In the genomic region with DNA sequence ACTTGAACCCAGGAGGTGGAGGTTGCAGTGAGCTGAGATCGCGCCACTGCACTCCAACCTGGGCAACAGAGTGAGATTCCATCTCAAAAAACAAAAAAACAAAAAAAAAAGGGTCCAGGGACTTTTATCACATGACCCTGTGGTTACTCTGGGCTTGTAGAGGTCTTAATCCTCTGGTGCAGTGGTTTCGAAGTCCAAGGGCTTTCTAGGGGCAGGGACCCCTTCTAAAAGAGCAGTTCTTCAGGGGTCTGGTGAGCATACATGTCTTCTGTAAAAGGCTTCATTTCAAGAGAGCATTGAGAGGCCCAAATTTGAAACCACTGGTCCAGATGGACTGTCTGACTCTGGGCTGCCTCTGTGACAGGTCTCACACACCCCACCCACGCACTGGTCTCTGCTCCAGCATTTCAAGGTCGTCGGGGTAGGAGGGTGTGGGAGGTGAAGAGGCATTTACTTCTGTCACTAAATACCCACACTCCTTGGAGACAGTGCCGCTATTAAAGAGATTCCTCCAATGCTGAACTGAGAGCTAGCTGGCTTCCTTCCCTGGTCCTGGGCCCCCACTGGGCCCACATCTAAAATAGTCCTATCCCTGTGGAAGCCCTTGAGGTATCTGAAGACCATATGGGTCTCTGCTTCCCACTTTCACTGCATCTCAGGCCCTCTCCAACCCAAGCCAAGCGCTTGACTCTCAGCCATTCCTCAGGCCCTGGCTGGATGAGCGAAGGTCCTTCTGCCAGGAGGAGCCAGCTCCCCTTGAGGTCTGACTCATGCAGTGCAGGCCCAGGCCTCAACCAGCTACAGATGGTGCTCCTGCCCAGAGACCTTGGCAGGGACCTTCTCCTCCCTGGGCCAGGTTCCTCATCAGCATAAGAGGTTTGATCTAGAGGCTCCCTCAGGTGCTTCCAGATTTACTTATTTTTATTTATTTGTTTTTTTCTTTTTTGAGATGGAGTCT, we compare ENCODE assay signal across 9 cellular contexts. TPM values are rescaled to one million over a fixed set of nuclear protein-coding genes. Genes with fewer than 3 reads are reported as not detected.
A peak's percentile ranks its signal among the peaks of the same experiment; 100 is the strongest.
DNase-seq lines count a peak whose midpoint lies in the region; ATAC-seq and TF ChIP-seq lines count a peak whose summit lies in the region.
"Had no signal": no experiment of that assay in that cellular context is flagged by ENCODE, and none has a peak within 500 bp of the region (broad histone marks: within the 10 kb centered on the region; RNA-seq: fewer than 3 reads in every experiment).

No MANE protein-coding gene starts in this region.

- TF ChIP-seq CTCF in WTC11 (IDR thresholded peaks at IDR 0.05) = no peak
- no peak for TF ChIP-seq CTCF in mucosa of descending colon (IDR thresholded peaks at IDR 0.05)
- no peak for TF ChIP-seq CTCF in suprapubic skin (IDR thresholded peaks at IDR 0.05)

- H3K27me3 ChIP-seq in suprapubic skin = no peaks in the 10 kb centered on the region

- H3K4me3 ChIP-seq in mucosa of descending colon = no peak overlapping the region
- no peak overlapping the region for H3K4me3 ChIP-seq in suprapubic skin

- WGBS in suprapubic skin = 80% methylated on average over 9 of the region's 9 CpGs

- H3K9me3 ChIP-seq in mucosa of descending colon (no peaks in the 10 kb centered on the region), suprapubic skin (no peaks in the 10 kb centered on the region)

- peaks cover 3% of the 10 kb centered on the region; the same call in 1 of the 2 replicates for H3K4me1 Mint-ChIP-seq in WTC11

- peaks cover 3% of the 10 kb centered on the region; the same call in 1 of the 2 replicates for H3K9me3 Mint-ChIP-seq in WTC11

- intact Hi-C loops in mucosa of descending colon (cut with DNase I, micrococcal nuclease) = no loop called here

- H3K27ac ChIP-seq in suprapubic skin = no peak overlapping the region

- TF ChIP-seq EP300 in suprapubic skin (IDR thresholded peaks at IDR 0.05) = no peak

- H3K4me3 Mint-ChIP-seq in WTC11 = no peak overlapping the region

- no peak overlapping the region for H3K27ac Mint-ChIP-seq in WTC11

- ATAC-seq in GM19351 (IDR thresholded peaks at IDR 0.05; ENCODE audit: unreplicated experiment) = peak; percentile 65
- ATAC-seq in WTC11 = peak; percentile 42
- no peak for ATAC-seq in mucosa of descending colon
- ATAC-seq in HG03196 (IDR thresholded peaks at IDR 0.05; ENCODE audit: unreplicated experiment) = no peak

- no peak for TF ChIP-seq POLR2A in suprapubic skin (IDR thresholded peaks at IDR 0.05)

- H3K36me3 ChIP-seq in mucosa of descending colon (ENCODE audit: low read depth) (no peaks in the 10 kb centered on the region), suprapubic skin (no peaks in the 10 kb centered on the region)

- POLR2A ChIA-PET in WTC11 (lab: Charles Lee) = no interaction called here

- peak; percentile 69 for DNase-seq in AG20443 (ENCODE audit: low spot score)
- DNase-seq in WTC11 (ENCODE audit: low spot score) = no peak
- DNase-seq in kidney tubule cell (ENCODE audit: low spot score) = peak; percentile 60
- no peak for DNase-seq in mucosa of descending colon
- no peak for DNase-seq in HK-2 (ENCODE audit: unreplicated experiment)
- DNase-seq in suprapubic skin (ENCODE audit: low spot score in 2 of 2) = no peak
- DNase-seq: activated gamma-delta T cell had no signal

- 0 out of 2 replicates have a peak, but pooled peaks cover 4% of the 10 kb centered on the region for H3K27me3 Mint-ChIP-seq in WTC11 (ENCODE audit: low read depth)

- H3K36me3 Mint-ChIP-seq in WTC11 = no peaks in the 10 kb centered on the region

- CTCF ChIA-PET in WTC11 (lab: Charles Lee) = interaction anchor here (0.7 to 3.6 kb wide), 5 partner anchors 30 to 417 kb away, joined by 3 to 19 read pairs (median 4); no protein-coding TSS in a partner anchor

- H3K4me1 ChIP-seq in mucosa of descending colon (ENCODE audit: low read depth) (no peaks in the 10 kb centered on the region), suprapubic skin (peaks cover 21% of the 10 kb centered on the region)

TF ChIP-seq in WTC11, 78 proteins besides CTCF, POLR2A, EP300 and RAD21 (continues in another document):
- no peak for TF ChIP-seq RORB (CRISPR knock-in tag; IDR thresholded peaks at IDR 0.05)
- TF ChIP-seq, protein P1, sequence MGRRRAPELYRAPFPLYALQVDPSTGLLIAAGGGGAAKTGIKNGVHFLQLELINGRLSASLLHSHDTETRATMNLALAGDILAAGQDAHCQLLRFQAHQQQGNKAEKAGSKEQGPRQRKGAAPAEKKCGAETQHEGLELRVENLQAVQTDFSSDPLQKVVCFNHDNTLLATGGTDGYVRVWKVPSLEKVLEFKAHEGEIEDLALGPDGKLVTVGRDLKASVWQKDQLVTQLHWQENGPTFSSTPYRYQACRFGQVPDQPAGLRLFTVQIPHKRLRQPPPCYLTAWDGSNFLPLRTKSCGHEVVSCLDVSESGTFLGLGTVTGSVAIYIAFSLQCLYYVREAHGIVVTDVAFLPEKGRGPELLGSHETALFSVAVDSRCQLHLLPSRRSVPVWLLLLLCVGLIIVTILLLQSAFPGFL (CRISPR knock-in tag; IDR thresholded peaks at IDR 0.05; ENCODE audit: borderline replicate concordance) = no peak
- no peak for TF ChIP-seq TEAD4 (CRISPR knock-in tag; IDR thresholded peaks at IDR 0.05)
- TF ChIP-seq, protein P2, sequence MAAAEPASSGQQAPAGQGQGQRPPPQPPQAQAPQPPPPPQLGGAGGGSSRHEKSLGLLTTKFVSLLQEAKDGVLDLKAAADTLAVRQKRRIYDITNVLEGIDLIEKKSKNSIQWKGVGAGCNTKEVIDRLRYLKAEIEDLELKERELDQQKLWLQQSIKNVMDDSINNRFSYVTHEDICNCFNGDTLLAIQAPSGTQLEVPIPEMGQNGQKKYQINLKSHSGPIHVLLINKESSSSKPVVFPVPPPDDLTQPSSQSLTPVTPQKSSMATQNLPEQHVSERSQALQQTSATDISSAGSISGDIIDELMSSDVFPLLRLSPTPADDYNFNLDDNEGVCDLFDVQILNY (CRISPR knock-in tag; IDR thresholded peaks at IDR 0.05) = no peak
- TF ChIP-seq ZNF281 (CRISPR knock-in tag; IDR thresholded peaks at IDR 0.05) = no peak
- TF ChIP-seq, protein P3, sequence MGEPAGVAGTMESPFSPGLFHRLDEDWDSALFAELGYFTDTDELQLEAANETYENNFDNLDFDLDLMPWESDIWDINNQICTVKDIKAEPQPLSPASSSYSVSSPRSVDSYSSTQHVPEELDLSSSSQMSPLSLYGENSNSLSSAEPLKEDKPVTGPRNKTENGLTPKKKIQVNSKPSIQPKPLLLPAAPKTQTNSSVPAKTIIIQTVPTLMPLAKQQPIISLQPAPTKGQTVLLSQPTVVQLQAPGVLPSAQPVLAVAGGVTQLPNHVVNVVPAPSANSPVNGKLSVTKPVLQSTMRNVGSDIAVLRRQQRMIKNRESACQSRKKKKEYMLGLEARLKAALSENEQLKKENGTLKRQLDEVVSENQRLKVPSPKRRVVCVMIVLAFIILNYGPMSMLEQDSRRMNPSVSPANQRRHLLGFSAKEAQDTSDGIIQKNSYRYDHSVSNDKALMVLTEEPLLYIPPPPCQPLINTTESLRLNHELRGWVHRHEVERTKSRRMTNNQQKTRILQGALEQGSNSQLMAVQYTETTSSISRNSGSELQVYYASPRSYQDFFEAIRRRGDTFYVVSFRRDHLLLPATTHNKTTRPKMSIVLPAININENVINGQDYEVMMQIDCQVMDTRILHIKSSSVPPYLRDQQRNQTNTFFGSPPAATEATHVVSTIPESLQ (CRISPR knock-in tag; IDR thresholded peaks at IDR 0.05) = no peak
- TF ChIP-seq STAT6 (CRISPR knock-in tag; conservative IDR thresholded peaks at IDR 0.05; ENCODE audit: low read depth) = no peak
- TF ChIP-seq RELA (CRISPR knock-in tag; IDR thresholded peaks at IDR 0.05; ENCODE audit: borderline replicate concordance) = no peak
- TF ChIP-seq HMGA2 (CRISPR knock-in tag; IDR thresholded peaks at IDR 0.05) = no peak

RNA-seq across cellular contexts. Expression of gene PAX8, which starts 44.8 kb away (rescaled TPM):
- total RNA-seq in WTC11 (2021) (0.27 to 0.66 TPM (median 0.35 TPM) in 3 replicates), mucosa of descending colon (1 to 10 TPM in 2 of 3 donors, under 1 TPM in 1; 0.82 to 6.2 (median 4.8) TPM), suprapubic skin (1 to 10 TPM; 2.3 to 7.7 (median 5.6) TPM)

Comparison
In these comparisons a context has a peak if more than half of its experiments do, and no peak if none do; other contexts are left out.
1. DNase-seq: peak in AG20443 (single experiment) and kidney tubule cell (single experiment); none in WTC11 (single experiment), mucosa of descending colon (0 of 3), HK-2 (single experiment) and suprapubic skin (0 of 2).
2. ATAC-seq: peak in GM19351 (single experiment) and WTC11 (single experiment); none in mucosa of descending colon (single experiment) and HG03196 (single experiment).